ENCODE assay signal across 12 cellular contexts in genomic region chr4:47786958-47787370, GRCh38. TPM values are rescaled to one million over a fixed set of nuclear protein-coding genes. Genes with fewer than 3 reads are reported as not detected.
DNase-seq lines count a peak whose midpoint lies in the region; ATAC-seq, FAIRE-seq and TF ChIP-seq lines count a peak whose summit lies in the region.
"Had no signal": no experiment of that assay in that cellular context is flagged by ENCODE, and none has a peak within 500 bp of the region (broad histone marks: within the 10 kb centered on the region; RNA-seq: fewer than 3 reads in every experiment).

No MANE protein-coding gene starts in this region.

- FAIRE-seq in GM19239 (lab: Jason Lieb, UNC), result peak; percentile 73
- no peak for FAIRE-seq in frontal cortex (lab: Jason Lieb, UNC)

- H3K4me1 Mint-ChIP-seq in activated naive CD4-positive, alpha-beta T cell treated with anti-CD3 and anti-CD28 coated beads, Interleukin-2, amount 10 ng/mL, durations not matched to agents 7 days and 5 days, result peaks cover 2% of the 10 kb centered on the region
- H3K4me1 Mint-ChIP-seq: activated naive CD4-positive, alpha-beta T cell treated with anti-CD3 and anti-CD28 coated beads, Interleukin-2, amount 50 U/mL, for 24 hours had no signal

- H3K4me3 ChIP-seq in GM06990 (replicated peaks; ENCODE audit: low read depth, low read length), result no peak overlapping the region

- H3K36me3 Mint-ChIP-seq in activated naive CD4-positive, alpha-beta T cell treated with anti-CD3 and anti-CD28 coated beads, Interleukin-2, amount 10 ng/mL, durations not matched to agents 7 days and 5 days, result no peaks in the 10 kb centered on the region
- H3K36me3 Mint-ChIP-seq: activated naive CD4-positive, alpha-beta T cell treated with anti-CD3 and anti-CD28 coated beads, Interleukin-2, amount 50 U/mL, for 24 hours had no signal

- H3K4me3 Mint-ChIP-seq in activated naive CD4-positive, alpha-beta T cell treated with anti-CD3 and anti-CD28 coated beads, Interleukin-2, amount 10 ng/mL, durations not matched to agents 7 days and 5 days, result no peak overlapping the region
- H3K4me3 Mint-ChIP-seq: activated naive CD4-positive, alpha-beta T cell treated with anti-CD3 and anti-CD28 coated beads, Interleukin-2, amount 50 U/mL, for 24 hours; dendritic cell treated with granulocyte-macrophage colony-stimulating factor and Interleukin-4, amounts not matched to agents 40 ng/mL and 50 ng/mL, for 4 days had no signal

- ATAC-seq in HG02798 (IDR thresholded peaks at IDR 0.05; ENCODE audit: poor library complexity, unreplicated experiment), result peak; percentile 68
- ATAC-seq in HG03565 (IDR thresholded peaks at IDR 0.05; ENCODE audit: unreplicated experiment), result peak; percentile 92

- no peaks in the 10 kb centered on the region for H3K27me3 ChIP-seq in GM06990 (replicated peaks; ENCODE audit: control insufficient read depth, insufficient read depth, low read length)

- no peak for TF ChIP-seq CTCF in GM06990 (IDR thresholded peaks at IDR 0.05; ENCODE audit: insufficient read depth, low read length, poor library complexity, severe bottlenecking)

- H3K27ac Mint-ChIP-seq in activated naive CD4-positive, alpha-beta T cell treated with anti-CD3 and anti-CD28 coated beads, Interleukin-2, amount 10 ng/mL, durations not matched to agents 7 days and 5 days, result no peak overlapping the region
- H3K27ac Mint-ChIP-seq: activated naive CD4-positive, alpha-beta T cell treated with anti-CD3 and anti-CD28 coated beads, Interleukin-2, amount 50 U/mL, for 24 hours; dendritic cell treated with granulocyte-macrophage colony-stimulating factor and Interleukin-4, amounts not matched to agents 40 ng/mL and 50 ng/mL, for 4 days had no signal

- no peaks in the 10 kb centered on the region for H3K36me3 ChIP-seq in GM06990 (ENCODE audit: control insufficient read depth, insufficient read depth, low read length)

- DNase-seq in GM06990 (ENCODE audit: extremely low read depth, insufficient read length) (peak; percentile 43), GM19239 (ENCODE audit: insufficient read length, low spot score) (peak; percentile 1), frontal cortex (ENCODE audit: low spot score in 2 of 2) (no peak), NCI-H146 (lab: John Stamatoyannopoulos, UW) (no peak), retina (no peak)
- DNase-seq in activated naive CD4-positive, alpha-beta T cell treated with anti-CD3 and anti-CD28 coated beads, Interleukin-2, amount 10 ng/mL, durations not matched to agents 7 days and 5 days, result no peak
- DNase-seq: activated CD4-positive, alpha-beta T cell treated with anti-CD3 and anti-CD28 coated beads, Interleukin-2, amount 50 U/mL, for 1 hour; KBM-7 had no signal

- CTCF ChIA-PET in activated naive CD4-positive, alpha-beta T cell treated with anti-CD3 and anti-CD28 coated beads, Interleukin-2, amount 10 ng/mL, durations not matched to agents 7 days and 5 days (lab: Charles Lee), result no interaction called here

- peaks cover 10% of the 10 kb centered on the region for H3K27me3 Mint-ChIP-seq in activated naive CD4-positive, alpha-beta T cell treated with anti-CD3 and anti-CD28 coated beads, Interleukin-2, amount 10 ng/mL, durations not matched to agents 7 days and 5 days
- H3K27me3 Mint-ChIP-seq: dendritic cell treated with granulocyte-macrophage colony-stimulating factor and Interleukin-4, amounts not matched to agents 40 ng/mL and 50 ng/mL, for 4 days had no signal

- H3K9me3 Mint-ChIP-seq in activated naive CD4-positive, alpha-beta T cell treated with anti-CD3 and anti-CD28 coated beads, Interleukin-2, amount 10 ng/mL, durations not matched to agents 7 days and 5 days, result no peaks in the 10 kb centered on the region
- H3K9me3 Mint-ChIP-seq: activated naive CD4-positive, alpha-beta T cell treated with anti-CD3 and anti-CD28 coated beads, Interleukin-2, amount 50 U/mL, for 24 hours; dendritic cell treated with granulocyte-macrophage colony-stimulating factor and Interleukin-4, amounts not matched to agents 40 ng/mL and 50 ng/mL, for 4 days had no signal

RNA-seq across cellular contexts. Expression of gene CORIN, which starts 50.9 kb away (rescaled TPM):
- 0.82 TPM for total RNA-seq in frontal cortex

Comparison
In these comparisons a context has a peak if more than half of its experiments do, and no peak if none do; other contexts are left out.
1. DNase-seq: peak in GM06990 (single experiment) and GM19239 (single experiment); none in activated naive CD4-positive, alpha-beta T cell treated with anti-CD3 and anti-CD28 coated beads, Interleukin-2, amount 10 ng/mL, durations not matched to agents 7 days and 5 days (single experiment), frontal cortex (0 of 2), NCI-H146 (single experiment) and retina (single experiment).